Comparison of ENCODE assay signal across 8 cellular contexts in the genomic region with DNA sequence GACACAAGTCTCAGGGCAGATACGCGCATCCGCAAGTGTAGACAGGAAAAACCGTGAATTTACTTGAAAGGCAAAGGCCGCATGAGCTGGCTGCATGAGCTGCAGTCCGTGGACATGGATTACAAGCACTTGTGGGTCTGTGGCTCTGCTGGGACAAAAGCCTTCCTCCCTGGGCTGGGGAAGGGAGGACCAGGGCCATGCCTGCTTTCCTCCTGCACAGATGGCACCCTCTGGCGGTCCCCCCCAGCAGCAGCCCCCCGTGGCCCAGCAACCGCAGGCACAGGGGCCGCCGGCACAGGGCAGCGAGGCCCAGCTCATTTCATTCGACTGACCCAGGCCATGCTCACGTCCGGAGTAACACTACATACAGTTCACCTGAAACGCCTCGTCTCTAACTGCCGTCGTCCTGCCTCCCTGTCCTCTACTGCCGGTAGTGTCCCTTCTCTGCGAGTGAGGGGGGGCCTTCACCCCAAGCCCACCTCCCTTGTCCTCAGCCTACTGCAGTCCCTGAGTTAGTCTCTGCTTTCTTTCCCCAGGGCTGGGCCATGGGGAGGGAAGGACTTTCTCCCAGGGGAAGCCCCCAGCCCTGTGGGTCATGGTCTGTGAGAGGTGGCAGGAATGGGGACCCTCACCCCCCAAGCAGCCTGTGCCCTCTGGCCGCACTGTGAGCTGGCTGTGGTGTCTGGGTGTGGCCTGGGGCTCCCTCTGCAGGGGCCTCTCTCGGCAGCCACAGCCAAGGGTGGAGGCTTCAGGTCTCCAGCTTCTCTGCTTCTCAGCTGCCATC. TPM values are rescaled to one million over a fixed set of nuclear protein-coding genes. Genes with fewer than 3 reads are reported as not detected.
DNase-seq lines count a peak whose midpoint lies in the region; ATAC-seq and TF ChIP-seq lines count a peak whose summit lies in the region.

No MANE protein-coding gene starts in this region.

- peaks cover 27 to 31% (median 28%) of the 10 kb centered on the region in 10 experiments for H3K4me1 ChIP-seq in BLaER1 treated with 17β-estradiol and CSF1 and Interleukin-3, amounts not matched to agents 10 nM and 100 nM
- peaks cover 29% of the 10 kb centered on the region for H3K4me1 ChIP-seq in mucosa of descending colon (ENCODE audit: low read depth)

- H3K4me3 Mint-ChIP-seq in HFFc6: peak overlapping the region; percentile 97
- peak overlapping the region; percentile 94 for H3K4me3 Mint-ChIP-seq in activated naive CD8-positive, alpha-beta T cell

- intact Hi-C loops in mucosa of descending colon (cut with DNase I, micrococcal nuclease): no loop called here
- intact Hi-C loops in Right ventricle myocardium inferior (cut with DNase I): no loop called here

- peaks cover 64 to 85% (median 82%) of the 10 kb centered on the region in 11 experiments for H3K36me3 ChIP-seq in BLaER1 treated with 17β-estradiol and CSF1 and Interleukin-3, amounts not matched to agents 10 nM and 100 nM
- H3K36me3 ChIP-seq in mucosa of descending colon (ENCODE audit: low read depth): peaks cover 3% of the 10 kb centered on the region

- no peaks in the 10 kb centered on the region for H3K27me3 ChIP-seq in BLaER1 treated with 17β-estradiol and CSF1 and Interleukin-3, amounts not matched to agents 10 nM and 100 nM

- H3K27ac Mint-ChIP-seq in HFFc6: peak overlapping the region; percentile 98
- H3K27ac Mint-ChIP-seq in activated naive CD8-positive, alpha-beta T cell: peak overlapping the region; percentile 92

- peaks cover 53 to 93% (median 78%) of the 10 kb centered on the region in 11 experiments; a peak in 21 of 22 replicates for H4K20me1 ChIP-seq in BLaER1 treated with 17β-estradiol and CSF1 and Interleukin-3, amounts not matched to agents 10 nM and 100 nM

- peak overlapping the region; percentile 86 to 100 (median 96) for H3K4me3 ChIP-seq in BLaER1 treated with 17β-estradiol and CSF1 and Interleukin-3, amounts not matched to agents 10 nM and 100 nM
- no peak overlapping the region for H3K4me3 ChIP-seq in mucosa of descending colon

- peaks cover 47% of the 10 kb centered on the region for H3K36me3 Mint-ChIP-seq in HFFc6 (ENCODE audit: low read depth)
- H3K36me3 Mint-ChIP-seq in activated naive CD8-positive, alpha-beta T cell: peaks cover 3% of the 10 kb centered on the region

- no peak; the same call in 1 of the 2 replicates for TF ChIP-seq CTCF in HFFc6 (IDR thresholded peaks at IDR 0.05)
- no peak for TF ChIP-seq CTCF in mucosa of descending colon (IDR thresholded peaks at IDR 0.05)

- H3K9me3 ChIP-seq in BLaER1 treated with 17β-estradiol and CSF1 and Interleukin-3, amounts not matched to agents 10 nM and 100 nM (replicated peaks in 1 of 11): no peaks in the 10 kb centered on the region
- H3K9me3 ChIP-seq in mucosa of descending colon: no peaks in the 10 kb centered on the region

- H3K27me3 Mint-ChIP-seq in HFFc6 (ENCODE audit: insufficient read depth): peaks cover 11% of the 10 kb centered on the region
- no peaks in the 10 kb centered on the region for H3K27me3 Mint-ChIP-seq in activated naive CD8-positive, alpha-beta T cell

- ATAC-seq in mucosa of descending colon (no peak), GM18858 (IDR thresholded peaks at IDR 0.05; ENCODE audit: unreplicated experiment) (no peak), HG03097 (IDR thresholded peaks at IDR 0.05; ENCODE audit: low FRiP score, unreplicated experiment) (no peak), Right ventricle myocardium inferior (no peak)

- H3K9me3 Mint-ChIP-seq in HFFc6: no peaks in the 10 kb centered on the region
- no peaks in the 10 kb centered on the region for H3K9me3 Mint-ChIP-seq in activated naive CD8-positive, alpha-beta T cell (ENCODE audit: low read depth)

- H3K4me2 ChIP-seq in BLaER1 treated with 17β-estradiol and CSF1 and Interleukin-3, amounts not matched to agents 10 nM and 100 nM: peak overlapping the region; percentile 92 to 100 (median 98)

- H3K4me1 Mint-ChIP-seq in HFFc6 (ENCODE audit: low read depth): peaks cover 20% of the 10 kb centered on the region
- peaks cover 21% of the 10 kb centered on the region for H3K4me1 Mint-ChIP-seq in activated naive CD8-positive, alpha-beta T cell (ENCODE audit: low read depth)

- peak overlapping the region; percentile 91 to 99 (median 98) for H3K9ac ChIP-seq in BLaER1 treated with 17β-estradiol and CSF1 and Interleukin-3, amounts not matched to agents 10 nM and 100 nM

- peak overlapping the region in 10 of 11 experiments; percentile 7 to 98 (median 96); a peak in 16 of 22 replicates for H3K27ac ChIP-seq in BLaER1 treated with 17β-estradiol and CSF1 and Interleukin-3, amounts not matched to agents 10 nM and 100 nM

- DNase-seq in HFFc6 (no peak), mucosa of descending colon (peak in 2 of 3 donors; percentile 11 to 48), NCI-H345 (lab: John Stamatoyannopoulos, UW) (no peak), Right ventricle myocardium inferior (ENCODE audit: missing footprints) (no peak)

RNA-seq across cellular contexts. Expression of a gene that starts 1.7 kb away (rescaled TPM):
- 100 to 1,000 TPM; 105 to 124 (median 113) TPM for total RNA-seq in HFFc6 (2021; fragmentation: NEBNext Ultra II Directional; extraction: Animal tissue kit (Norgen Biotek cat#: 25700))
- total RNA-seq in mucosa of descending colon: 100 to 1,000 TPM in 2 of 3 donors, 10 to 100 TPM in 1; 69.0 to 109 (median 108) TPM
- 177 TPM for total RNA-seq in Right ventricle myocardium inferior

RNA-seq across cellular contexts. Expression of a gene that starts 10.6 kb away (rescaled TPM):
- 10 to 100 TPM; 13.2 to 21.9 (median 17.1) TPM for total RNA-seq in HFFc6 (2021; fragmentation: NEBNext Ultra II Directional; extraction: Animal tissue kit (Norgen Biotek cat#: 25700))
- total RNA-seq in mucosa of descending colon: 10 to 100 TPM; 22.9 to 61.6 (median 57.6) TPM
- 7.4 TPM for total RNA-seq in Right ventricle myocardium inferior

RNA-seq across cellular contexts. Expression of a gene that starts 17.7 kb away (rescaled TPM):
- total RNA-seq in HFFc6 (2021; fragmentation: NEBNext Ultra II Directional; extraction: Animal tissue kit (Norgen Biotek cat#: 25700)): 100 to 1,000 TPM; 106 to 127 (median 116) TPM
- 100 to 1,000 TPM in 2 of 3 donors, 10 to 100 TPM in 1; 91.4 to 126 (median 102) TPM for total RNA-seq in mucosa of descending colon
- 36.6 TPM for total RNA-seq in Right ventricle myocardium inferior

RNA-seq across cellular contexts. Expression of a gene that starts 17.9 kb away (rescaled TPM):
- 10 to 100 TPM; 39.4 to 50.5 (median 46.7) TPM for total RNA-seq in HFFc6 (2021; fragmentation: NEBNext Ultra II Directional; extraction: Animal tissue kit (Norgen Biotek cat#: 25700))
- total RNA-seq in mucosa of descending colon (10 to 100 TPM; 14.0 to 27.6 (median 26.1) TPM), Right ventricle myocardium inferior (11.9 TPM)

RNA-seq across cellular contexts. Expression of a gene that starts 34.9 kb away (rescaled TPM):
- total RNA-seq in HFFc6 (2021; fragmentation: NEBNext Ultra II Directional; extraction: Animal tissue kit (Norgen Biotek cat#: 25700)): 10 to 100 TPM; 22.8 to 28.8 (median 25.2) TPM
- total RNA-seq in mucosa of descending colon (10 to 100 TPM; 15.5 to 19.6 (median 15.6) TPM), Right ventricle myocardium inferior (6.1 TPM)

Comparison
In these comparisons a context has a peak if more than half of its experiments do, and no peak if none do; other contexts are left out.
1. DNase-seq: peak in mucosa of descending colon (2 of 3); none in HFFc6 (single experiment), NCI-H345 (single experiment) and Right ventricle myocardium inferior (single experiment).